ENCODE assay signal across 17 cellular contexts in the genomic region with DNA sequence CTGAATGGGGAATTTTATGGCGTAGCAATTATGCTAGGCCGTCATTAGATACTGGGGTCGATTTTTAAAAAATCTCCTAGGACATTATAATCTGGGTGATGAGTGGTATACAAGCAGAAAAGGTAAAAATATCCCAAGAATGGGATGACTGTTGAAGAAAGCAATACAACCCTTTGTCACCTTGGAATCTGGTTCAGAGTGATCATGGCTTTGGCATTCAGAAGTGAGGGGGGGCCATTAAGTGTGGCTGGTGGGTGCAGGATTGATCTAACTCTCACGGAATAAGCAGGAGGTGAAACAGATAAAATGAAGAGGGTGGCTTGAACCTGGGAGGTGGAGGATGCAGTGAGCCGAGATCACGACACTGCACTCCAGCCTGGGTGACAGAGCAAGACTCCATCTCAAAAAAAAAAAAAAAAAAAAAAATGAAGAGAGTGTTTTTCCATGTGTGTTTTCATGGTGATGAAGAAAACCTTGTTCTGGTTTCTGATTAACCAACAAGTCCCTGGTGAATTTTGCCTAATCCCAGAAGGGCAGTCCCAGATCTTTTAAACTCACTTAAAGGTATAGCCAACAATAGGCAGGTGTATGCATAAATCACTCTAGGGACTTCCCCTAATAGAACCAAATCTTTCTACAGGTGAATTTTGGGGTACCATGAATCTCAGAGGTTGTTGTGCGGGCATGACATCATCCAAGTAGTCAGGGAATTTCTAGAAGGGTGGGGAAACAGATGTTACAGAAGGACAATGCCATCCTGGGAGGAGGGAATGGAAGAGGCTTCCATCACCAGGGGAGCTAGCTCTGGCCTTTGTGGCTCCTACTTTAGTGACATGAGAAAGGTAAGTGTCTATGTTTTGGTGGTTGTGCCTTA. TPM values are rescaled to one million over a fixed set of nuclear protein-coding genes. Genes with fewer than 3 reads are reported as not detected.
DNase-seq lines count a peak whose midpoint lies in the region; ATAC-seq, FAIRE-seq and TF ChIP-seq lines count a peak whose summit lies in the region.
"Had no signal": no experiment of that assay in that cellular context is flagged by ENCODE, and none has a peak within 500 bp of the region (broad histone marks: within the 10 kb centered on the region; RNA-seq: fewer than 3 reads in every experiment).

No MANE protein-coding gene starts in this region.

- dilution Hi-C loops in mammary epithelial cell (cut with HindIII; ENCODE audit: low sequenced_read_pairs) = no loop called here

- FAIRE-seq in HTR-8/SVneo (lab: Jason Lieb, UNC) (peak; percentile 4), GM19239 (lab: Jason Lieb, UNC) (no peak)
- FAIRE-seq: K562 had no signal

- no peaks in the 10 kb centered on the region for H4K20me1 ChIP-seq in mammary epithelial cell (ENCODE audit: insufficient read depth, low read length)

- WGBS in mammary epithelial cell (ENCODE audit: low coverage, missing lambda C conversion rate) = 76% methylated on average over 6 of the region's 7 CpGs

- peaks cover 6% of the 10 kb centered on the region for H3K27me3 Mint-ChIP-seq in MCF 10A (ENCODE audit: insufficient read depth, unreplicated experiment)
- peaks cover 18 to 21% of the 10 kb centered on the region in 2 donors for H3K27me3 Mint-ChIP-seq in stimulated activated naive B cell treated with anti-CD40 and anti-IgM and Interleukin-4, amounts not matched to agents 10 μg/mL and 1 μg/mL and 100 μg/mL, for 72 hours

- ATAC-seq in stimulated activated naive B cell treated with anti-CD40 and anti-IgM and Interleukin-4, amounts not matched to agents 10 μg/mL and 1 μg/mL and 100 μg/mL, for 72 hours (replicated peaks) = peak; percentile 22 to 38
- ATAC-seq in stimulated activated effector memory CD8-positive, alpha-beta T cell treated with anti-CD3 and anti-CD28 coated beads, Interleukin-12 subunit alpha, Interleukin-12 subunit beta, amount 100 ng/mL, for 72 hours = no peak
- ATAC-seq: K562 had no signal

- no peaks in the 10 kb centered on the region for H3K9me3 Mint-ChIP-seq in MCF 10A (ENCODE audit: unreplicated experiment)
- H3K9me3 Mint-ChIP-seq in stimulated activated naive B cell treated with anti-CD40 and anti-IgM and Interleukin-4, amounts not matched to agents 10 μg/mL and 1 μg/mL and 100 μg/mL, for 72 hours = no peaks in the 10 kb centered on the region
- H3K9me3 Mint-ChIP-seq in stimulated activated effector memory CD8-positive, alpha-beta T cell treated with anti-CD3 and anti-CD28 coated beads, Interleukin-12 subunit alpha, Interleukin-12 subunit beta, amount 100 ng/mL, for 72 hours = no peaks in the 10 kb centered on the region

- no peak overlapping the region for H2AFZ ChIP-seq in mammary epithelial cell (ENCODE audit: low read depth, low read length)

- H3K27ac ChIP-seq in mammary epithelial cell (ENCODE audit: insufficient read depth, low read depth, low read length) = no peak overlapping the region
- H3K27ac ChIP-seq in epithelial cell of prostate = peak overlapping the region; percentile 44
- H3K27ac ChIP-seq: BLaER1 treated with 17β-estradiol and CSF1 and Interleukin-3, amounts not matched to agents 10 nM and 100 nM; RWPE1; SJCRH30 had no signal

- intact Hi-C loops in mammary epithelial cell (cut with micrococcal nuclease) (loop anchor here (5.0 kb wide), 1 partner anchor 87 kb away; no protein-coding TSS in a partner anchor), MCF 10A (cut with micrococcal nuclease) (no loop called here)

- no peak overlapping the region for H3K4me2 ChIP-seq in mammary epithelial cell (ENCODE audit: insufficient read depth, low read depth, low read length)
- H3K4me2 ChIP-seq: BLaER1 treated with 17β-estradiol and CSF1 and Interleukin-3, amounts not matched to agents 10 nM and 100 nM had no signal

- H3K36me3 ChIP-seq in mammary epithelial cell (ENCODE audit: insufficient read depth, low read length) = no peaks in the 10 kb centered on the region
- H3K36me3 ChIP-seq: SJCRH30 had no signal

- H3K4me1 Mint-ChIP-seq in MCF 10A (ENCODE audit: insufficient read depth, unreplicated experiment) = peaks cover 12% of the 10 kb centered on the region
- H3K4me1 Mint-ChIP-seq in stimulated activated naive B cell treated with anti-CD40 and anti-IgM and Interleukin-4, amounts not matched to agents 10 μg/mL and 1 μg/mL and 100 μg/mL, for 72 hours = peaks cover 28 to 44% of the 10 kb centered on the region in 2 donors
- peaks cover 15% of the 10 kb centered on the region for H3K4me1 Mint-ChIP-seq in stimulated activated effector memory CD8-positive, alpha-beta T cell treated with anti-CD3 and anti-CD28 coated beads, Interleukin-12 subunit alpha, Interleukin-12 subunit beta, amount 100 ng/mL, for 72 hours

- POLR2A ChIA-PET in MCF 10A (lab: Yijun Ruan, JAX) = no interaction called here

- BruUV-seq in mammary epithelial cell (replicated peaks; lab: Mats Ljungman, UMichigan) = no TSS peak
- BruUV-seq in MCF 10A (replicated peaks; lab: Mats Ljungman, UMichigan) = no TSS peak

- H3K9ac ChIP-seq in mammary epithelial cell (ENCODE audit: insufficient read depth, low read length) = no peak overlapping the region
- H3K9ac ChIP-seq: BLaER1 treated with 17β-estradiol and CSF1 and Interleukin-3, amounts not matched to agents 10 nM and 100 nM had no signal

- CTCF ChIA-PET in mammary epithelial cell (lab: Charles Lee; ENCODE audit: low non-redundant PET) = no interaction called here
- CTCF ChIA-PET in MCF 10A (lab: Yijun Ruan, JAX) = interaction anchor here (0.6 to 1.4 kb wide), 5 partner anchors 33 to 147 kb away, joined by 3 to 9 read pairs (median 4); a partner anchor contains a TSS

- H3K27ac Mint-ChIP-seq in MCF 10A (ENCODE audit: low read depth, unreplicated experiment) = no peak overlapping the region
- H3K27ac Mint-ChIP-seq in stimulated activated naive B cell treated with anti-CD40 and anti-IgM and Interleukin-4, amounts not matched to agents 10 μg/mL and 1 μg/mL and 100 μg/mL, for 72 hours = no peak overlapping the region
- H3K27ac Mint-ChIP-seq in stimulated activated effector memory CD8-positive, alpha-beta T cell treated with anti-CD3 and anti-CD28 coated beads, Interleukin-12 subunit alpha, Interleukin-12 subunit beta, amount 100 ng/mL, for 72 hours = no peak overlapping the region

- in situ Hi-C loops in mammary epithelial cell (cut with MboI; ENCODE audit: low sequenced_read_pairs in 2 of 2) = loop anchor here in 1 of 2 donors (5.0 kb wide), 1 partner anchor 33 kb away; a partner anchor contains a TSS

- TF ChIP-seq CTCF in mammary epithelial cell (conservative IDR thresholded peaks at IDR 0.05 in 1 of 2, IDR thresholded peaks at IDR 0.05 in 1 of 2; ENCODE audit: extremely low read depth in 1 of 2, insufficient read depth in 1 of 2, low read depth in 1 of 2, low read length in 2 of 2) (no peak), MCF 10A (IDR thresholded peaks at IDR 0.05; ENCODE audit: unreplicated experiment) (no peak)

- H3K36me3 Mint-ChIP-seq in MCF 10A (ENCODE audit: insufficient read depth, unreplicated experiment) = no peaks in the 10 kb centered on the region
- no peaks in the 10 kb centered on the region for H3K36me3 Mint-ChIP-seq in stimulated activated naive B cell treated with anti-CD40 and anti-IgM and Interleukin-4, amounts not matched to agents 10 μg/mL and 1 μg/mL and 100 μg/mL, for 72 hours
- peaks cover 12% of the 10 kb centered on the region for H3K36me3 Mint-ChIP-seq in stimulated activated effector memory CD8-positive, alpha-beta T cell treated with anti-CD3 and anti-CD28 coated beads, Interleukin-12 subunit alpha, Interleukin-12 subunit beta, amount 100 ng/mL, for 72 hours

- DNase-seq in mammary epithelial cell (peak; percentile 16), MCF 10A (ENCODE audit: unreplicated experiment) (no peak), HTR-8/SVneo (ENCODE audit: insufficient read length, low spot score) (no peak), epithelial cell of prostate (ENCODE audit: low read depth, low spot score) (no peak), GM19239 (ENCODE audit: insufficient read length, low spot score) (no peak)
- DNase-seq in stimulated activated naive B cell treated with anti-CD40 and anti-IgM and Interleukin-4, amounts not matched to agents 10 μg/mL and 1 μg/mL and 100 μg/mL, for 72 hours = no peak
- DNase-seq in stimulated activated naive CD4-positive, alpha-beta T cell (lab: John Stamatoyannopoulos, UW) = no peak
- no peak for DNase-seq in stimulated activated effector memory CD8-positive, alpha-beta T cell treated with anti-CD3 and anti-CD28 coated beads, Interleukin-12 subunit alpha, Interleukin-12 subunit beta, amount 100 ng/mL, for 72 hours (ENCODE audit: low spot score in 2 of 2)
- DNase-seq: 8988T, DMS53, H7, NCI-H1105, NCI-H187, SJCRH30 had no signal

- peaks cover 10% of the 10 kb centered on the region for H3K4me1 ChIP-seq in mammary epithelial cell (ENCODE audit: insufficient read depth, low read length)

- no peaks in the 10 kb centered on the region for H3K9me3 ChIP-seq in mammary epithelial cell (replicated peaks; ENCODE audit: insufficient read depth, low read length)
- H3K9me3 ChIP-seq: BLaER1 treated with 17β-estradiol and CSF1 and Interleukin-3, amounts not matched to agents 10 nM and 100 nM; SJCRH30 had no signal

- H3K4me3 Mint-ChIP-seq in MCF 10A (ENCODE audit: unreplicated experiment) = no peak overlapping the region
- peak overlapping the region in 1 of 2 donors; percentile 14 for H3K4me3 Mint-ChIP-seq in stimulated activated naive B cell treated with anti-CD40 and anti-IgM and Interleukin-4, amounts not matched to agents 10 μg/mL and 1 μg/mL and 100 μg/mL, for 72 hours
- H3K4me3 Mint-ChIP-seq in stimulated activated effector memory CD8-positive, alpha-beta T cell treated with anti-CD3 and anti-CD28 coated beads, Interleukin-12 subunit alpha, Interleukin-12 subunit beta, amount 100 ng/mL, for 72 hours = no peak overlapping the region

- H3K4me3 ChIP-seq in mammary epithelial cell (replicated peaks in 1 of 3; ENCODE audit: insufficient read depth in 1 of 3, low read depth in 2 of 3, low read length in 3 of 3) = no peak overlapping the region
- H3K4me3 ChIP-seq: BLaER1 treated with 17β-estradiol and CSF1 and Interleukin-3, amounts not matched to agents 10 nM and 100 nM; K562; SJCRH30 had no signal

- no peaks in the 10 kb centered on the region for H3K27me3 ChIP-seq in mammary epithelial cell (ENCODE audit: insufficient read depth, low read length)
- H3K27me3 ChIP-seq: BLaER1 treated with 17β-estradiol and CSF1 and Interleukin-3, amounts not matched to agents 10 nM and 100 nM; SJCRH30 had no signal

- H3K79me2 ChIP-seq in mammary epithelial cell (ENCODE audit: insufficient read depth, low read length) = peaks cover 25% of the 10 kb centered on the region

RNA-seq across cellular contexts. Expression of a gene that starts 3.1 kb away (rescaled TPM):
- 10 to 100 TPM; 26.9 to 33.2 TPM for total RNA-seq in mammary epithelial cell
- polyA plus RNA-seq in mammary epithelial cell = 8.2 TPM
- 67.0 TPM for polyA minus RNA-seq in mammary epithelial cell
- 23.5 and 28.2 TPM in 2 replicates for total RNA-seq in MCF 10A (2022)

RNA-seq across cellular contexts. Expression of a gene that starts 35.6 kb away (rescaled TPM):
- total RNA-seq in mammary epithelial cell (10 to 100 TPM; 14.8 to 18.2 TPM), MCF 10A (2022) (17.9 and 19.7 TPM in 2 replicates)
- polyA plus RNA-seq in mammary epithelial cell = 8.5 TPM
- 24.8 TPM for polyA minus RNA-seq in mammary epithelial cell
